Comparison of ENCODE assay signal across 9 cellular contexts in the genomic region with DNA sequence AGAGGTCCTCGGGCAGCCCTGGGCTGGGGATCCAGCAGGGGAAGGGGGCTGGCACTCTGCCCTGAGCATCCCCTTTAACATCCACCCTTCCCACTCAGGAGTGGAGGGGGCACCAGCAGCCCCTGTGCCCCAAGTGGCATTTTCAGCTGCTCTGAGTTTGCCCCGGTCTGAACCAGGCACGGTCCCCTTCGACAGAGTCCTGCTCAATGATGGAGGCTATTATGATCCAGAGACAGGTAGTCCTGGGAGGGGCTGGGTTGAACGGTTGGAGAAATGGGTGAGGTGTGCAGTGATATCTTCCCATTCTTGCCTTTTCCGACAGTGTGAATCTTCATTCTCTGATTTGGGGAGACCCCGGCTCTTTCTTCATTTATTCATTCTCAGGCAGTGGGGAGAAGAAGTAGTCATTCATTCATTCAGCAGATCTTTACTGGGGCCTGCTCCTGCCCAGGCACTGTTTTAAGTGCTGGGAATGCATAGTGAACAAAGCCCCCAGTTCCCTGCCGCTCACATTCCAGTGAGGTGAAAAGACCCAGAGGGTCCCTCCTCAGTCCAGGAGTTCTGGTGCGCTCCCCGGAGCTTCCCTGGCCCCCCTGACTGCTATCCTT. TPM values are rescaled to one million over a fixed set of nuclear protein-coding genes. Genes with fewer than 3 reads are reported as not detected.
DNase-seq lines count a peak whose midpoint lies in the region; ATAC-seq and TF ChIP-seq lines count a peak whose summit lies in the region.
"Had no signal": no experiment of that assay in that cellular context is flagged by ENCODE, and none has a peak within 500 bp of the region (broad histone marks: within the 10 kb centered on the region; RNA-seq: fewer than 3 reads in every experiment).

No MANE protein-coding gene starts in this region.

- H3K9me3 ChIP-seq in ES-I3 (ENCODE audit: control insufficient read depth, insufficient read depth, low read length) = no peaks in the 10 kb centered on the region
- no peaks in the 10 kb centered on the region for H3K9me3 ChIP-seq in T-helper 17 cell (ENCODE audit: control insufficient read depth, low read length, poor library complexity, severe bottlenecking)
- no peaks in the 10 kb centered on the region for H3K9me3 ChIP-seq in prostate gland

- H3K27me3 ChIP-seq in prostate gland (replicated peaks; ENCODE audit: insufficient read depth) = no peaks in the 10 kb centered on the region

- peaks cover 29% of the 10 kb centered on the region for H3K4me1 Mint-ChIP-seq in T-helper 17 cell

- ATAC-seq in T-helper 17 cell (no peak), HG03095 (IDR thresholded peaks at IDR 0.05; ENCODE audit: unreplicated experiment) (no peak)

- DNase-seq in T-helper 17 cell (no peak), foreskin fibroblast (no peak), prostate gland (ENCODE audit: low spot score) (no peak), NCI-H187 treated with DMSO at 0.1 percent for 48 hours (lab: John Stamatoyannopoulos, UW) (no peak), NCI-H510A (lab: John Stamatoyannopoulos, UW) (no peak), pons (ENCODE audit: low spot score) (no peak)
- DNase-seq: stimulated activated CD4-positive, alpha-beta T cell treated with anti-CD3 and anti-CD28 coated beads, Interleukin-1b, Interleukin-23, amount 100 ng/mL, for 48 hours had no signal

- peak overlapping the region; percentile 85 for H3K9ac ChIP-seq in ES-I3 (ENCODE audit: low read depth, low read length)

- peak overlapping the region; percentile 92 for H3K4me3 Mint-ChIP-seq in T-helper 17 cell

- H3K27ac Mint-ChIP-seq in T-helper 17 cell = peak overlapping the region; percentile 83

- peak overlapping the region; percentile 71 to 80 for H3K27ac ChIP-seq in prostate gland

- H3K36me3 Mint-ChIP-seq in T-helper 17 cell (ENCODE audit: low read depth) = no peaks in the 10 kb centered on the region

- intact Hi-C loops in prostate gland (cut with DNase I) = loop anchor here (5.0 kb wide), 1 partner anchor 123 kb away; no protein-coding TSS in a partner anchor

- TF ChIP-seq CTCF in foreskin fibroblast (IDR thresholded peaks at IDR 0.05; ENCODE audit: low read depth, low read length) (no peak), prostate gland (IDR thresholded peaks at IDR 0.05) (no peak)

- 47% methylated on average over 10 of the region's 10 CpGs for WGBS in prostate gland

- H3K36me3 ChIP-seq in ES-I3 (ENCODE audit: insufficient read depth, low read length) (no peaks in the 10 kb centered on the region), prostate gland (no peaks in the 10 kb centered on the region)

- peaks cover 4% of the 10 kb centered on the region; the same call in 1 of the 2 replicates for H3K4me1 ChIP-seq in ES-I3 (ENCODE audit: insufficient read depth, low read length)
- H3K4me1 ChIP-seq in prostate gland (replicated peaks) = peaks cover 7% of the 10 kb centered on the region

- no peaks in the 10 kb centered on the region for H3K27me3 Mint-ChIP-seq in T-helper 17 cell

- H3K4me3 ChIP-seq in foreskin fibroblast (ENCODE audit: low read depth in 1 of 2, low read length in 2 of 2) = peak overlapping the region; percentile 45 to 58
- peak overlapping the region in 1 of 2 donors; percentile 56 for H3K4me3 ChIP-seq in prostate gland

- TF ChIP-seq POLR2A in prostate gland (IDR thresholded peaks at IDR 0.05) = no peak

RNA-seq across cellular contexts. Expression of gene KHK, which starts 1.4 kb away (rescaled TPM):
- 1 to 10 TPM; 4.5 to 5.4 TPM for total RNA-seq in T-helper 17 cell
- 1 to 10 TPM in 1 of 2 donors, under 1 TPM in 1; 0.91 to 7.0 TPM for total RNA-seq in prostate gland

RNA-seq across cellular contexts. Expression of gene EMILIN1, which starts 6.8 kb away (rescaled TPM):
- total RNA-seq in T-helper 17 cell = 1 to 10 TPM in 1 of 2 donors, under 1 TPM in 1; 0.32 to 1.7 TPM
- 100 to 1,000 TPM in 1 of 2 donors, 10 to 100 TPM in 1; 39.8 to 149 TPM for total RNA-seq in prostate gland

RNA-seq across cellular contexts. Expression of gene OST4, which starts 13.7 kb away (rescaled TPM):
- total RNA-seq in T-helper 17 cell = 100 to 1,000 TPM; 284 to 371 TPM
- total RNA-seq in prostate gland = 100 to 1,000 TPM; 246 to 317 TPM

RNA-seq across cellular contexts. Expression of gene AGBL5, which starts 33.7 kb away (rescaled TPM):
- total RNA-seq in T-helper 17 cell (10 to 100 TPM in 1 of 2 donors, 1 to 10 TPM in 1; 8.9 to 10.7 TPM), prostate gland (10 to 100 TPM; 31.9 to 87.1 TPM)

RNA-seq across cellular contexts. Expression of gene CGREF1, which starts 33.8 kb away (rescaled TPM):
- total RNA-seq in T-helper 17 cell (not detected), prostate gland (10 to 100 TPM in 1 of 2 donors, 1 to 10 TPM in 1; 4.9 to 10.7 TPM)

Comparison
In these comparisons a context has a peak if more than half of its experiments do, and no peak if none do; other contexts are left out.
1. RNA of gene EMILIN1, which starts 6.8 kb away (total RNA-seq): 39.8 to 149 TPM in prostate gland; 0.32 to 1.7 TPM in T-helper 17 cell; every median in the first group is over 10 times any median in the second.